10 cellular contexts compared by ENCODE assay signal in the genomic region with DNA sequence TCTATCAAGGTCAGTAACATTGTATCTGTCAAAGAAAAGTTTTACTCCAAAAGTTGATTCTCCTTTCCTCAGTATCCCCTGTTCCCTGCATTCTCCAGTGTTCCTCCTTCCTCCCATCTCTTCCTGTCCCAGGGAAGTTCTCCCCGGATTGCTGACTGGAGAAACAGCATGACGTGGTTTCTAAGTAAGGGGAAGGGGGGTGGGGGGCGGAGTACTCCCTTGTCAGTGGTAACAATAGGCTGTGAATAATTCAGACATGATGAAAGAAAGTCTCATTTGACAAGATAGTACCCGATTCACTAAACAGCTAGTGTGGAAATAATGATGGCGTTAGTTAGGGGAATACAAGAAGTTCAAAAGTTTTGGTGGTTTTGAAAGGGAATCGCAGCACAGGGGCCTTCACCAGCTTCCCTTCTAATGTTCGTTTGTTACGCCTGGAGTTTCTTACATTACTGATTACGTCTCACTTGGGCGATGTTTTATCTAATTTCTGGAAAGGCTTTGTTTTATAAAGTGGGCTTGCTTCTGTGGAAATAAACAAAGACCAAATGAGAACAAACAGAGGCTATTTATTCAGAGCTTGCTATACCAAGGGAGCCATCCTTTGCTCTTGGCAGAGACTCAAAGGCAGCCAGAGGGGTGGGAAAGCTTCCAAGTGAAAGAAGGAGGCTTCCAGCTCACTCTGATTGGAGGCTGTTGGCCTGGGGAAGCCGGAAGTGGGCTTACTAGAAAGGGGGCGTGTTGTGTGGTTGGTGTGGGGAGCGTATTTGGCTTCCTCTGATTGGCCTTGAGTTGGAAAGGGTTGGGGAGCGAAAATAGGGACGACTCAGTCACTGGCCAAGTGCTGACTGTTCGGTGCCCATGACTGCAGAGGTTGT.
A peak's percentile ranks its signal among the peaks of the same experiment; 100 is the strongest.
DNase-seq lines count a peak whose midpoint lies in the region; ATAC-seq lines count a peak whose summit lies in the region.
"Had no signal": no experiment of that assay in that cellular context is flagged by ENCODE, and none has a peak within 500 bp of the region (broad histone marks: within the 10 kb centered on the region; RNA-seq: fewer than 3 reads in every experiment).

No MANE protein-coding gene starts in this region.

- no peak overlapping the region for H3K4me3 Mint-ChIP-seq in activated T-cell treated with anti-CD3 and anti-CD28 coated beads, Interleukin-2, amount 50 U/mL, for 4 hours

- no peaks in the 10 kb centered on the region for H3K36me3 ChIP-seq in neuronal stem cell (replicated peaks in 1 of 2; ENCODE audit: control insufficient read depth in 2 of 2, insufficient read depth in 2 of 2, low read length in 2 of 2)

- no peak overlapping the region for H2BK120ac ChIP-seq in neuronal stem cell (ENCODE audit: low read depth, low read length)

- no peak overlapping the region for H2BK5ac ChIP-seq in neuronal stem cell (ENCODE audit: low read length)

- peaks cover 4 to 8% of the 10 kb centered on the region in 2 donors for H3K4me1 ChIP-seq in neuronal stem cell (ENCODE audit: control insufficient read depth in 2 of 2, insufficient read depth in 1 of 2, low read depth in 1 of 2, low read length in 2 of 2)

- H3K79me1 ChIP-seq in neuronal stem cell (ENCODE audit: low read depth, low read length) = no peaks in the 10 kb centered on the region

- no peak overlapping the region for H4K8ac ChIP-seq in neuronal stem cell (ENCODE audit: low read depth, low read length)

- no CpG with 5 or more reads among the region's 16 CpGs for WGBS in neuronal stem cell (ENCODE audit: extremely low coverage in 2 of 2, insufficient read length in 2 of 2, insufficient replicate concordance in 1 of 2), 2 donors

- H3K18ac ChIP-seq in neuronal stem cell (ENCODE audit: low read length) = no peak overlapping the region

- no peaks in the 10 kb centered on the region for H3K9me3 ChIP-seq in neuronal stem cell (replicated peaks in 1 of 2; ENCODE audit: control insufficient read depth in 2 of 2, insufficient read depth in 1 of 2, low read depth in 1 of 2, low read length in 2 of 2)

- H2AK5ac ChIP-seq in neuronal stem cell (ENCODE audit: low read depth, low read length) = no peak overlapping the region

- no peak overlapping the region for H2BK15ac ChIP-seq in neuronal stem cell (ENCODE audit: low read length)

- peak overlapping the region; percentile 58 for H2AFZ ChIP-seq in neuronal stem cell (ENCODE audit: low read length)

- in situ Hi-C loops in G401 (cut with HindIII; ENCODE audit: low sequenced_read_pairs) = no loop called here

- H2BK12ac ChIP-seq in neuronal stem cell (ENCODE audit: low read length) = no peak overlapping the region

- peak overlapping the region; percentile 6 for H3K23ac ChIP-seq in neuronal stem cell (ENCODE audit: low read depth, low read length, poor library complexity)

- H3K27me3 Mint-ChIP-seq in activated T-cell treated with anti-CD3 and anti-CD28 coated beads, Interleukin-2, amount 50 U/mL, for 4 hours (ENCODE audit: low read depth) = no peaks in the 10 kb centered on the region

- H3K4me1 Mint-ChIP-seq in activated T-cell treated with anti-CD3 and anti-CD28 coated beads, Interleukin-2, amount 50 U/mL, for 4 hours (ENCODE audit: low read depth) = no peaks in the 10 kb centered on the region

- no peaks in the 10 kb centered on the region for H3K36me3 Mint-ChIP-seq in activated T-cell treated with anti-CD3 and anti-CD28 coated beads, Interleukin-2, amount 50 U/mL, for 4 hours (ENCODE audit: insufficient read depth)

- H3K4me3 ChIP-seq in neuronal stem cell (ENCODE audit: low read length in 2 of 2) = no peak overlapping the region

- no peak overlapping the region for H4K91ac ChIP-seq in neuronal stem cell (ENCODE audit: low read depth, low read length, poor library complexity)

- H3K9me3 Mint-ChIP-seq in activated T-cell treated with anti-CD3 and anti-CD28 coated beads, Interleukin-2, amount 50 U/mL, for 4 hours = no peaks in the 10 kb centered on the region

- peak overlapping the region; percentile 30 for H3K27ac ChIP-seq in neuronal stem cell (replicated peaks; ENCODE audit: low read length)
- H3K27ac ChIP-seq: KMS-11 had no signal

- peak; percentile 54 for DNase-seq in G401 (ENCODE audit: low spot score)
- peak; percentile 91 for DNase-seq in NCI-H748 (lab: John Stamatoyannopoulos, UW; ENCODE audit: unreplicated experiment)
- DNase-seq in fibroblast of gingiva (ENCODE audit: low read depth) = peak; percentile 83
- DNase-seq in neuronal stem cell (ENCODE audit: low spot score) = peak; percentile 11
- no peak for DNase-seq in activated T-cell treated with anti-CD3 and anti-CD28 coated beads, Interleukin-2, amount 50 U/mL, for 4 hours
- no peak for DNase-seq in activated CD4-positive, alpha-beta T cell treated with anti-CD3 and anti-CD28 coated beads, Interleukin-2, amount 50 U/mL, for 1 hour
- DNase-seq: GDM1 had no signal

- no peak overlapping the region for H3K14ac ChIP-seq in neuronal stem cell (ENCODE audit: low read length)

- no peaks in the 10 kb centered on the region for H3K27me3 ChIP-seq in neuronal stem cell (ENCODE audit: control insufficient read depth in 3 of 3, insufficient read depth in 3 of 3, low read depth in 1 of 3, low read length in 3 of 3)

- ATAC-seq in GM18909 (IDR thresholded peaks at IDR 0.05; ENCODE audit: poor library complexity, unreplicated experiment) = no peak
- no peak for ATAC-seq in GM21367 (IDR thresholded peaks at IDR 0.05; ENCODE audit: unreplicated experiment)
- no peak for ATAC-seq in activated T-cell treated with anti-CD3 and anti-CD28 coated beads, Interleukin-2, amount 50 U/mL, for 4 hours

- no peak overlapping the region for H3K4ac ChIP-seq in neuronal stem cell (ENCODE audit: low read length)

- no peak overlapping the region for H3K4me2 ChIP-seq in neuronal stem cell (ENCODE audit: insufficient read depth, low read length, poor library complexity, severe bottlenecking)
- H3K4me2 ChIP-seq: KMS-11 had no signal

- H3K9ac ChIP-seq in neuronal stem cell (ENCODE audit: low read depth, low read length, poor library complexity) = no peak overlapping the region
- H3K9ac ChIP-seq: KMS-11 had no signal

Comparison
In these comparisons a context has a peak if more than half of its experiments do, and no peak if none do; other contexts are left out.
1. DNase-seq: peak in G401 (single experiment), NCI-H748 (single experiment), fibroblast of gingiva (single experiment) and neuronal stem cell (single experiment); none in activated T-cell treated with anti-CD3 and anti-CD28 coated beads, Interleukin-2, amount 50 U/mL, for 4 hours (single experiment) and activated CD4-positive, alpha-beta T cell treated with anti-CD3 and anti-CD28 coated beads, Interleukin-2, amount 50 U/mL, for 1 hour (single experiment).